8 cellular contexts compared by ENCODE assay signal in genomic region chr19:19372656-19373416, GRCh38. TPM values are rescaled to one million over a fixed set of nuclear protein-coding genes. Genes with fewer than 3 reads are reported as not detected.
DNase-seq lines count a peak whose midpoint lies in the region; ATAC-seq, FAIRE-seq and TF ChIP-seq lines count a peak whose summit lies in the region.

No MANE protein-coding gene starts in this region.

- no peak overlapping the region for H3K4me3 ChIP-seq in esophagus (ENCODE audit: low read depth in 1 of 2, low read length in 2 of 2)
- no peak overlapping the region for H3K4me3 ChIP-seq in osteoblast (ENCODE audit: insufficient read depth, low read length)

- peaks cover 0 to 7% of the 10 kb centered on the region in 2 donors for H3K4me1 ChIP-seq in esophagus (ENCODE audit: control insufficient read depth in 2 of 2, insufficient read depth in 2 of 2, low read length in 1 of 2)
- peaks cover 4% of the 10 kb centered on the region for H3K4me1 ChIP-seq in osteoblast (ENCODE audit: insufficient read depth, low read length)

- H2AFZ ChIP-seq in osteoblast (ENCODE audit: low read length), result peak overlapping the region; percentile 83

- H3K4me2 ChIP-seq in osteoblast (ENCODE audit: insufficient read depth, low read length), result peak overlapping the region; percentile 58

- peak overlapping the region; percentile 84 for H3K27ac Mint-ChIP-seq in T-helper 17 cell

- peak overlapping the region; percentile 52 for H3K4me3 Mint-ChIP-seq in T-helper 17 cell

- H3K27me3 ChIP-seq in esophagus (ENCODE audit: control insufficient read depth in 1 of 2, insufficient read depth in 2 of 2, low read length in 2 of 2) (no peaks in the 10 kb centered on the region), osteoblast (ENCODE audit: insufficient read depth, low read length) (no peaks in the 10 kb centered on the region)

- no peaks in the 10 kb centered on the region for H3K27me3 Mint-ChIP-seq in T-helper 17 cell

- no peaks in the 10 kb centered on the region for H3K9me3 ChIP-seq in T-helper 17 cell (ENCODE audit: control insufficient read depth, low read length, poor library complexity, severe bottlenecking)
- H3K9me3 ChIP-seq in esophagus (ENCODE audit: control insufficient read depth in 2 of 2, insufficient read depth in 1 of 2, low read depth in 1 of 2, low read length in 1 of 2), result no peaks in the 10 kb centered on the region
- no peaks in the 10 kb centered on the region for H3K9me3 ChIP-seq in osteoblast (ENCODE audit: low read depth, low read length)

- no peaks in the 10 kb centered on the region for H3K79me2 ChIP-seq in osteoblast (ENCODE audit: insufficient read depth, low read length)

- FAIRE-seq in HTR-8/SVneo (lab: Jason Lieb, UNC), result no peak

- H3K27ac ChIP-seq in esophagus (ENCODE audit: low read depth in 2 of 2, low read length in 1 of 2) (peak overlapping the region; percentile 58 to 59), osteoblast (ENCODE audit: low read depth, low read length) (no peak overlapping the region)

- H3K4me1 Mint-ChIP-seq in T-helper 17 cell, result peaks cover 7% of the 10 kb centered on the region

- H4K20me1 ChIP-seq in osteoblast (ENCODE audit: insufficient read depth, low read length), result no peaks in the 10 kb centered on the region

- TF ChIP-seq CTCF in osteoblast (IDR thresholded peaks at IDR 0.05; ENCODE audit: extremely low read depth, low read depth, low read length), result no peak

- peak; percentile 96 for ATAC-seq in GM19467 (IDR thresholded peaks at IDR 0.05; ENCODE audit: unreplicated experiment)
- peak; percentile 90 for ATAC-seq in T-helper 17 cell

- H3K36me3 Mint-ChIP-seq in T-helper 17 cell (ENCODE audit: low read depth), result no peaks in the 10 kb centered on the region

- peak; percentile 55 for DNase-seq in EL
- peak; percentile 31 for DNase-seq in HTR-8/SVneo (ENCODE audit: insufficient read length, low spot score)
- no peak for DNase-seq in T-helper 17 cell
- DNase-seq in osteoblast (ENCODE audit: insufficient read length, low spot score, missing footprints), result no peak
- no peak for DNase-seq in GOT3 (lab: John Stamatoyannopoulos, UW)
- no peak for DNase-seq in epidermal melanocyte (ENCODE audit: insufficient read length, low spot score)

- H3K36me3 ChIP-seq in esophagus (ENCODE audit: control insufficient read depth in 2 of 2, insufficient read depth in 2 of 2, low read length in 1 of 2), result no peaks in the 10 kb centered on the region
- H3K36me3 ChIP-seq in osteoblast (ENCODE audit: insufficient read depth, low read length), result no peaks in the 10 kb centered on the region

- 56 to 57% methylated on average over 8 of the region's 8 CpGs for WGBS in esophagus, 2 donors

RNA-seq across cellular contexts. Expression of gene GATAD2A, which starts 32.6 kb away (rescaled TPM):
- 100 to 1,000 TPM; 129 to 153 TPM for total RNA-seq in T-helper 17 cell
- 10 to 100 TPM; 13.9 to 21.0 TPM for polyA plus RNA-seq in esophagus
- total RNA-seq in osteoblast, result 48.6 and 48.9 TPM in 2 replicates

RNA-seq across cellular contexts. Expression of gene MAU2, which starts 52.2 kb away (rescaled TPM):
- total RNA-seq in T-helper 17 cell, result 100 to 1,000 TPM; 129 to 130 TPM
- 10 to 100 TPM; 19.6 to 35.6 TPM for polyA plus RNA-seq in esophagus
- 37.1 and 39.1 TPM in 2 replicates for total RNA-seq in osteoblast

RNA-seq across cellular contexts. Expression of gene SUGP1, which starts 52.5 kb away (rescaled TPM):
- total RNA-seq in T-helper 17 cell, result 10 to 100 TPM; 50.8 to 60.2 TPM
- polyA plus RNA-seq in esophagus, result 10 to 100 TPM; 27.8 to 42.6 TPM
- 27.1 and 31.2 TPM in 2 replicates for total RNA-seq in osteoblast

Comparison
In these comparisons a context has a peak if more than half of its experiments do, and no peak if none do; other contexts are left out.
1. DNase-seq: peak in EL (single experiment) and HTR-8/SVneo (single experiment); none in T-helper 17 cell (0 of 3), osteoblast (single experiment), GOT3 (single experiment) and epidermal melanocyte (single experiment).